15 cellular contexts compared by ENCODE assay signal in genomic region chr19:55443045-55443823, GRCh38. TPM values are rescaled to one million over a fixed set of nuclear protein-coding genes. Genes with fewer than 3 reads are reported as not detected.
A peak's percentile ranks its signal among the peaks of the same experiment; 100 is the strongest.
DNase-seq lines count a peak whose midpoint lies in the region; ATAC-seq and TF ChIP-seq lines count a peak whose summit lies in the region.
"Had no signal": no experiment of that assay in that cellular context is flagged by ENCODE, and none has a peak within 500 bp of the region (broad histone marks: within the 10 kb centered on the region; RNA-seq: fewer than 3 reads in every experiment).

Gene SHISA7, minus strand, starts transcription at chr19:55443300. Its CDS starts 437 bp downstream, at chr19:55442863.

- H3K9me3 Mint-ChIP-seq in Caco-2 (ENCODE audit: unreplicated experiment) (no peaks in the 10 kb centered on the region), WTC11 (no peaks in the 10 kb centered on the region)
- H3K9me3 Mint-ChIP-seq: stimulated activated naive CD8-positive, alpha-beta T cell treated with anti-CD3 and anti-CD28 coated beads, Interleukin-15, Interleukin-2, amounts not matched to agents 100 ng/mL and 50 ng/mL, for 24 hours had no signal

- H3K27me3 Mint-ChIP-seq in Caco-2 (ENCODE audit: insufficient read depth, unreplicated experiment) (peaks cover 41% of the 10 kb centered on the region), WTC11 (ENCODE audit: low read depth) (no peaks in the 10 kb centered on the region; the same call in 1 of the 2 replicates)

- H3K27me3 ChIP-seq in Caco-2 (replicated peaks; ENCODE audit: control insufficient read depth, insufficient read depth, low read length) (peaks cover 10% of the 10 kb centered on the region), HUES64 (ENCODE audit: insufficient read depth, low read length) (peaks cover 99% of the 10 kb centered on the region), heart right ventricle (peaks cover 26 to 92% (median 81%) of the 10 kb centered on the region in 7 donors)

- TF ChIP-seq CTCF in Caco-2 (IDR thresholded peaks at IDR 0.05; ENCODE audit: insufficient read depth in 1 of 2, low read depth in 1 of 2, low read length in 1 of 2, severe bottlenecking in 1 of 2, unreplicated experiment in 1 of 2) (no peak), WTC11 (IDR thresholded peaks at IDR 0.05) (no peak), heart right ventricle (IDR thresholded peaks at IDR 0.05) (no peak)

- no peak for DNase-seq in Caco-2
- DNase-seq in WTC11 (ENCODE audit: low spot score): no peak
- DNase-seq in medulla oblongata (ENCODE audit: extremely low spot score): peak; percentile 60
- DNase-seq in NCI-H2196 treated with DMSO at 0.1 percent for 48 hours (lab: John Stamatoyannopoulos, UW; ENCODE audit: unreplicated experiment): no peak
- no peak for DNase-seq in heart right ventricle
- DNase-seq: activated T-cell treated with anti-CD3 and anti-CD28 coated beads for 4 hours, NCI-H345 had no signal

- ATAC-seq in WTC11 (no peak), HG02642 (IDR thresholded peaks at IDR 0.05; ENCODE audit: poor library complexity, unreplicated experiment) (no peak), heart right ventricle (no peak), HG03442 (IDR thresholded peaks at IDR 0.05; ENCODE audit: unreplicated experiment) (no peak)

- BruUV-seq in Caco-2 (replicated peaks; lab: Mats Ljungman, UMichigan): no TSS peak

- H3K36me3 Mint-ChIP-seq in Caco-2 (ENCODE audit: insufficient read depth, unreplicated experiment) (peaks cover 7% of the 10 kb centered on the region), WTC11 (no peaks in the 10 kb centered on the region)

- 4% methylated on average over 43 of the region's 43 CpGs for WGBS in HUES64
- WGBS in heart right ventricle, 2 donors: 2 to 4% methylated on average over 43 of the region's 43 CpGs

- intact Hi-C loops in Caco-2 (cut with micrococcal nuclease; ENCODE audit: unreplicated experiment) (no loop called here), heart right ventricle (cut with DNase I) (no loop called here)

- H3K4me1 Mint-ChIP-seq in Caco-2 (ENCODE audit: low read depth, unreplicated experiment) (no peaks in the 10 kb centered on the region), WTC11 (peaks cover 23% of the 10 kb centered on the region)

- POLR2A ChIA-PET in Caco-2 (lab: Charles Lee) (interaction anchor here (0.5 kb wide), 1 partner anchor 61 kb away, joined by 3 read pairs; no protein-coding TSS in a partner anchor), WTC11 (lab: Charles Lee) (no interaction called here)

- H3K9me3 ChIP-seq in Caco-2 (0 out of 2 replicates have a peak, but pooled peaks cover 3% of the 10 kb centered on the region), HUES64 (ENCODE audit: insufficient read depth, low read depth, low read length) (no peaks in the 10 kb centered on the region), heart right ventricle (no peaks in the 10 kb centered on the region)

- no peak within 1 kb of the TSS for H3K27ac ChIP-seq in HUES64 (ENCODE audit: low read depth, low read length)
- H3K27ac ChIP-seq in heart right ventricle: no peak within 1 kb of the TSS

- H3K4me1 ChIP-seq in Caco-2: peaks cover 11% of the 10 kb centered on the region; the same call in 1 of the 2 replicates
- peaks cover 5% of the 10 kb centered on the region; the same call in 1 of the 2 replicates for H3K4me1 ChIP-seq in HUES64 (ENCODE audit: insufficient read depth, low read length)
- peaks cover 0 to 20% (median 4%) of the 10 kb centered on the region in 9 donors for H3K4me1 ChIP-seq in heart right ventricle

- H3K27ac Mint-ChIP-seq in Caco-2 (ENCODE audit: unreplicated experiment) (no peak within 1 kb of the TSS), WTC11 (no peak within 1 kb of the TSS)
- H3K27ac Mint-ChIP-seq: stimulated activated naive CD8-positive, alpha-beta T cell treated with anti-CD3 and anti-CD28 coated beads, Interleukin-15, Interleukin-2, amounts not matched to agents 100 ng/mL and 50 ng/mL, for 24 hours had no signal

- CTCF ChIA-PET in Caco-2 (lab: Charles Lee): no interaction called here
- CTCF ChIA-PET in WTC11 (lab: Charles Lee): interaction anchor here (0.6 to 1.5 kb wide), 3 partner anchors 24 to 36 kb away, joined by 4 read pairs; no protein-coding TSS in a partner anchor

- H3K4me3 Mint-ChIP-seq in Caco-2 (ENCODE audit: unreplicated experiment) (peak within 1 kb of the TSS; percentile 6), WTC11 (peak within 1 kb of the TSS; percentile 68)

- no peaks in the 10 kb centered on the region for H3K36me3 ChIP-seq in Caco-2 (ENCODE audit: control insufficient read depth, insufficient read depth, low read length)
- no peaks in the 10 kb centered on the region for H3K36me3 ChIP-seq in HUES64 (ENCODE audit: insufficient read depth, low read length)
- no peaks in the 10 kb centered on the region for H3K36me3 ChIP-seq in heart right ventricle

- H3K9ac ChIP-seq in HUES64 (ENCODE audit: low read depth, low read length): no peak within 1 kb of the TSS

- H3K4me3 ChIP-seq in Caco-2 (ENCODE audit: low read depth, low read length) (no peak within 1 kb of the TSS), HUES64 (ENCODE audit: low read length) (peak within 1 kb of the TSS; percentile 62), heart right ventricle (no peak within 1 kb of the TSS)

TF ChIP-seq in WTC11, 78 proteins besides CTCF, POLR2A, EP300 and RAD21:
- no peak for TF ChIP-seq MXD4 (CRISPR knock-in tag; IDR thresholded peaks at IDR 0.05; ENCODE audit: borderline replicate concordance)
- TF ChIP-seq ETV6 (CRISPR knock-in tag; IDR thresholded peaks at IDR 0.05): no peak
- TF ChIP-seq HMGXB4 (CRISPR knock-in tag; IDR thresholded peaks at IDR 0.05): no peak
- TF ChIP-seq PRDM15 (CRISPR knock-in tag; IDR thresholded peaks at IDR 0.05): no peak
- TF ChIP-seq PRRX2 (CRISPR knock-in tag; IDR thresholded peaks at IDR 0.05): no peak

RNA-seq across cellular contexts. Expression of gene SHISA7, which starts in this region (rescaled TPM):
- total RNA-seq in Caco-2 (2022) (not detected in 2 replicates), WTC11 (2021) (0.79 to 0.94 TPM (median 0.87 TPM) in 3 replicates), heart right ventricle (not detected)
- polyA plus RNA-seq in HUES64 (2013, experiment 1 of 2): 0.15 TPM
- 0.32 TPM for polyA plus RNA-seq in HUES64 (2013, experiment 2 of 2)
- under 1 TPM in 1 of 2 donors, not detected in 1; under 0.01 TPM for polyA plus RNA-seq in heart right ventricle
- total RNA-seq: bronchial epithelial cell; fibroblast of villous mesenchyme; mucosa of gallbladder; T-helper 1 cell treated with Interleukin-12 subunit alpha and Interleukin-12 subunit beta and Interleukin-4 antibody, amounts not matched to agents 30 ng/mL and 1 ng/mL, for 36 hours had no signal
